21 cellular contexts compared by ENCODE assay signal in genomic region chr14:31405599-31406251, GRCh38.
"Had no signal": no experiment of that assay in that cellular context is flagged by ENCODE, and none has a peak within 500 bp of the region (broad histone marks: within the 10 kb centered on the region; RNA-seq: fewer than 3 reads in every experiment).

No MANE protein-coding gene starts in this region.

- H3K36me3 ChIP-seq: cardiac muscle cell, thyroid gland had no signal

- H3K9me3 ChIP-seq: left lung, thyroid gland had no signal

- H3K27me3 ChIP-seq: cardiac muscle cell, left lung, thyroid gland had no signal

- H3K27ac ChIP-seq: cardiac muscle cell, left lung, thyroid gland had no signal

- DNase-seq: activated CD4-positive, alpha-beta T cell treated with anti-CD3 and anti-CD28 coated beads, Interleukin-2, amount 10 ng/mL, durations not matched to agents 24 days and 14 days; activated CD8-positive, alpha-beta T cell treated with anti-CD3 and anti-CD28 coated beads for 36 hours; activated naive CD4-positive, alpha-beta T cell treated with Interleukin-2 at 50 U/mL for 16 hours; activated naive CD8-positive, alpha-beta T cell treated with anti-CD3 and anti-CD28 coated beads, Interleukin-2, amount 10 ng/mL, durations not matched to agents 7 days and 5 days; activated T-cell treated with anti-CD3 and anti-CD28 coated beads, Interleukin-2, amount 50 U/mL, for 1 hour; amygdala; effector memory CD8-positive, alpha-beta T cell; foreskin fibroblast; glutamatergic neuron; hypothalamus; left lung; midbrain; nephron progenitor cell; nucleus accumbens; posterior cingulate gyrus; stimulated activated naive CD4-positive, alpha-beta T cell treated with Interleukin-2 at 50 U/mL for 16 hours; T1000; thyroid gland had no signal

- ATAC-seq: activated CD8-positive, alpha-beta T cell treated with anti-CD3 and anti-CD28 coated beads for 36 hours; activated T-helper 17 cell treated with anti-CD3 and anti-CD28 coated beads, Interleukin-2, amount 50 U/mL, for 72 hours; effector memory CD8-positive, alpha-beta T cell; left lung had no signal

- FAIRE-seq: keratinocyte had no signal

- H3K4me3 ChIP-seq: cardiac muscle cell, left lung, thyroid gland had no signal
